ENCODE assay signal across 7 cellular contexts in the genomic region with DNA sequence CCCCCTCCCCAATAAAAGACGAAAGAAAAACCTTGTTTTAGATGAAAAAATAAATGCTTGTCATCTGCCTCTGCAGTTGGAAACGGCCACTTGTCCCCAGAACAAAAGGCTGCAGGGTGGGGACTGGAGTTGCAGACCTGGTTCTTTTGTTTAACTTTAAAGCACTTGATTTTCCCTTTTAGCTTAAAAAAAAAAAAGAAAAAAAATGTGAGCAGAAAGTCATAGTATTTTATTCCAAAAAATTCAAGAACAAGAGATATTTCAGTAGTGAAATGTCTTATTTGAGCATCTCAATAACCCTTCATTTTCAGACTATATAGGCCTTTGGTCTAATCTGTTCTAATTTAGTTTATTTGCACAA. TPM values are rescaled to one million over a fixed set of nuclear protein-coding genes. Genes with fewer than 3 reads are reported as not detected.
DNase-seq lines count a peak whose midpoint lies in the region; ATAC-seq, FAIRE-seq and TF ChIP-seq lines count a peak whose summit lies in the region.

No MANE protein-coding gene starts in this region.

- no peak for DNase-seq in activated naive CD8-positive, alpha-beta T cell treated with anti-CD3 and anti-CD28 coated beads, Interleukin-2, amount 50 U/mL, for 24 hours
- no peak for DNase-seq in stomach
- no peak for DNase-seq in GM12892 (ENCODE audit: insufficient read length)
- no peak for DNase-seq in NCI-H128 (lab: John Stamatoyannopoulos, UW; ENCODE audit: unreplicated experiment)
- no peak for DNase-seq in ureter (ENCODE audit: low spot score)

- TF ChIP-seq EP300 in stomach (IDR thresholded peaks at IDR 0.05): no peak

- H3K27ac ChIP-seq in iPS-20b (ENCODE audit: low read length): no peak overlapping the region
- H3K27ac ChIP-seq in stomach: peak overlapping the region in 4 of 5 donors; percentile 79 to 88 (median 82)

- intact Hi-C loops in stomach (cut with DNase I; ENCODE audit: low total_unique reads): no loop called here

- H3K4me3 ChIP-seq in iPS-20b (ENCODE audit: low read length) (peak overlapping the region; percentile 79), stomach (peak overlapping the region; percentile 64 to 82 (median 69))

- WGBS in stomach, 5 donors: 0 to 3% (median 1%) methylated on average over 2 of the region's 2 CpGs

- no peak overlapping the region for H3K27ac Mint-ChIP-seq in IgD-negative memory B cell
- no peak overlapping the region for H3K27ac Mint-ChIP-seq in activated naive CD8-positive, alpha-beta T cell treated with anti-CD3 and anti-CD28 coated beads, Interleukin-2, amount 50 U/mL, for 24 hours

- no peaks in the 10 kb centered on the region for H3K27me3 ChIP-seq in iPS-20b (ENCODE audit: insufficient read depth, low read length)
- H3K27me3 ChIP-seq in stomach: peaks cover 3 to 42% (median 25%) of the 10 kb centered on the region in 3 donors

- peak overlapping the region; percentile 82; the same call in 1 of the 2 replicates for H3K9ac ChIP-seq in iPS-20b (ENCODE audit: low read depth, low read length)

- no peaks in the 10 kb centered on the region for H3K9me3 ChIP-seq in iPS-20b (ENCODE audit: insufficient read depth, low read depth, low read length)
- peaks cover 0 to 3% (median 0%) of the 10 kb centered on the region in 4 donors for H3K9me3 ChIP-seq in stomach

- peak overlapping the region; percentile 60 to 91 (median 76) for H3K4me3 Mint-ChIP-seq in IgD-negative memory B cell
- H3K4me3 Mint-ChIP-seq in activated naive CD8-positive, alpha-beta T cell treated with anti-CD3 and anti-CD28 coated beads, Interleukin-2, amount 50 U/mL, for 24 hours: peak overlapping the region; percentile 57

- no peak for FAIRE-seq in GM12892 (lab: Jason Lieb, UNC)

- peaks cover 32% of the 10 kb centered on the region for H3K4me1 ChIP-seq in iPS-20b (ENCODE audit: insufficient read depth, low read length)
- H3K4me1 ChIP-seq in stomach: peaks cover 0 to 60% (median 35%) of the 10 kb centered on the region in 4 donors

- peaks cover 31% of the 10 kb centered on the region for H3K27me3 Mint-ChIP-seq in IgD-negative memory B cell
- peaks cover 68% of the 10 kb centered on the region for H3K27me3 Mint-ChIP-seq in activated naive CD8-positive, alpha-beta T cell treated with anti-CD3 and anti-CD28 coated beads, Interleukin-2, amount 50 U/mL, for 24 hours

- peaks cover 0 to 8% (median 8%) of the 10 kb centered on the region in 3 donors for H3K4me1 Mint-ChIP-seq in IgD-negative memory B cell
- H3K4me1 Mint-ChIP-seq in activated naive CD8-positive, alpha-beta T cell treated with anti-CD3 and anti-CD28 coated beads, Interleukin-2, amount 50 U/mL, for 24 hours: peaks cover 9% of the 10 kb centered on the region

- no peaks in the 10 kb centered on the region for H3K9me3 Mint-ChIP-seq in IgD-negative memory B cell
- H3K9me3 Mint-ChIP-seq in activated naive CD8-positive, alpha-beta T cell treated with anti-CD3 and anti-CD28 coated beads, Interleukin-2, amount 50 U/mL, for 24 hours: no peaks in the 10 kb centered on the region

- TF ChIP-seq CTCF in stomach (IDR thresholded peaks at IDR 0.05): no peak

- H3K36me3 ChIP-seq in iPS-20b (ENCODE audit: insufficient read depth, low read depth, low read length): peaks cover 26% of the 10 kb centered on the region; the same call in 1 of the 2 replicates
- H3K36me3 ChIP-seq in stomach: no peaks in the 10 kb centered on the region

- no peaks in the 10 kb centered on the region for H3K36me3 Mint-ChIP-seq in IgD-negative memory B cell
- no peaks in the 10 kb centered on the region for H3K36me3 Mint-ChIP-seq in activated naive CD8-positive, alpha-beta T cell treated with anti-CD3 and anti-CD28 coated beads, Interleukin-2, amount 50 U/mL, for 24 hours (ENCODE audit: low read depth)

- TF ChIP-seq POLR2A in stomach (IDR thresholded peaks at IDR 0.05) (no peak), GM12892 (IDR thresholded peaks at IDR 0.05; ENCODE audit: low read depth, low read length) (no peak)

- no peak for ATAC-seq in activated naive CD8-positive, alpha-beta T cell treated with anti-CD3 and anti-CD28 coated beads, Interleukin-2, amount 50 U/mL, for 24 hours

RNA-seq across cellular contexts. Expression of gene MAP1B, which starts 1.8 kb away (rescaled TPM):
- 0.10 TPM for polyA plus RNA-seq in IgD-negative memory B cell
- 100 to 1,000 TPM in 2 of 5 donors, 10 to 100 TPM in 3; 10.4 to 985 (median 98.6) TPM for total RNA-seq in stomach
- 1 to 10 TPM; 2.1 to 3.1 (median 2.4) TPM for polyA plus RNA-seq in stomach
- 0.17 TPM for polyA plus RNA-seq in GM12892 (2012; ENCODE audit: missing spikeins)
- 128 TPM for total RNA-seq in ureter
